10 cellular contexts compared by ENCODE assay signal in genomic region chr13:99033814-99034213, GRCh38. TPM values are rescaled to one million over a fixed set of nuclear protein-coding genes. Genes with fewer than 3 reads are reported as not detected.
DNase-seq lines count a peak whose midpoint lies in the region; ATAC-seq and TF ChIP-seq lines count a peak whose summit lies in the region.
"Had no signal": no experiment of that assay in that cellular context is flagged by ENCODE, and none has a peak within 500 bp of the region (broad histone marks: within the 10 kb centered on the region; RNA-seq: fewer than 3 reads in every experiment).

No MANE protein-coding gene starts in this region.

- TF ChIP-seq CTCF in brain (conservative IDR thresholded peaks at IDR 0.05), result peak; percentile 66 to 69
- TF ChIP-seq CTCF in kidney epithelial cell (IDR thresholded peaks at IDR 0.05; ENCODE audit: insufficient read depth, low read length, poor library complexity, severe bottlenecking), result peak; percentile 40

- H3K4me3 Mint-ChIP-seq in brain, result no peak overlapping the region
- H3K4me3 Mint-ChIP-seq: naive B cell had no signal

- no peaks in the 10 kb centered on the region for H3K36me3 Mint-ChIP-seq in brain

- no peaks in the 10 kb centered on the region for H3K27me3 ChIP-seq in kidney epithelial cell (ENCODE audit: control insufficient read depth, insufficient read depth, low read length)

- H3K27me3 Mint-ChIP-seq in brain, result peaks cover 6% of the 10 kb centered on the region

- no peaks in the 10 kb centered on the region for H3K9me3 Mint-ChIP-seq in brain

- H3K4me3 ChIP-seq in kidney epithelial cell (ENCODE audit: low read depth, low read length), result no peak overlapping the region
- H3K4me3 ChIP-seq: SK-N-MC had no signal

- H3K27ac Mint-ChIP-seq in brain, result peak overlapping the region in 4 of 5 experiments; percentile 13 to 88 (median 29)

- no peak for ATAC-seq in GM18909 (IDR thresholded peaks at IDR 0.05; ENCODE audit: poor library complexity, unreplicated experiment)

- DNase-seq in DMS 273 (lab: John Stamatoyannopoulos, UW; ENCODE audit: unreplicated experiment) (peak; percentile 40), DMS 273 treated with DMSO at 0.1 percent for 48 hours (lab: John Stamatoyannopoulos, UW) (no peak), NCI-H2081 (lab: John Stamatoyannopoulos, UW) (peak; percentile 38 to 46), kidney epithelial cell (ENCODE audit: low read depth) (no peak), GDM1 (lab: John Stamatoyannopoulos, UW) (no peak)
- DNase-seq in activated CD8-positive, alpha-beta memory T cell treated with anti-CD3 and anti-CD28 coated beads, Interleukin-2, amount 50 U/mL, for 48 hours, result no peak
- DNase-seq: naive B cell had no signal

- no peaks in the 10 kb centered on the region for H3K36me3 ChIP-seq in kidney epithelial cell (ENCODE audit: control insufficient read depth, insufficient read depth, low read length)

- peaks cover 17% of the 10 kb centered on the region for H3K4me1 Mint-ChIP-seq in brain

RNA-seq across cellular contexts. Expression of gene DOCK9, which starts 56.0 kb away (rescaled TPM):
- 31.3 TPM for polyA plus RNA-seq in brain (ENCODE audit: insufficient read depth, low read depth, low replicate concordance)
- 226 and 230 TPM in 2 replicates for total RNA-seq in kidney epithelial cell

Comparison
In these comparisons a context has a peak if more than half of its experiments do, and no peak if none do; other contexts are left out.
1. DNase-seq: peak in DMS 273 (single experiment) and NCI-H2081 (2 of 2); none in DMS 273 treated with DMSO at 0.1 percent for 48 hours (single experiment), kidney epithelial cell (single experiment), activated CD8-positive, alpha-beta memory T cell treated with anti-CD3 and anti-CD28 coated beads, Interleukin-2, amount 50 U/mL, for 48 hours (single experiment) and GDM1 (single experiment).